In the genomic region with DNA sequence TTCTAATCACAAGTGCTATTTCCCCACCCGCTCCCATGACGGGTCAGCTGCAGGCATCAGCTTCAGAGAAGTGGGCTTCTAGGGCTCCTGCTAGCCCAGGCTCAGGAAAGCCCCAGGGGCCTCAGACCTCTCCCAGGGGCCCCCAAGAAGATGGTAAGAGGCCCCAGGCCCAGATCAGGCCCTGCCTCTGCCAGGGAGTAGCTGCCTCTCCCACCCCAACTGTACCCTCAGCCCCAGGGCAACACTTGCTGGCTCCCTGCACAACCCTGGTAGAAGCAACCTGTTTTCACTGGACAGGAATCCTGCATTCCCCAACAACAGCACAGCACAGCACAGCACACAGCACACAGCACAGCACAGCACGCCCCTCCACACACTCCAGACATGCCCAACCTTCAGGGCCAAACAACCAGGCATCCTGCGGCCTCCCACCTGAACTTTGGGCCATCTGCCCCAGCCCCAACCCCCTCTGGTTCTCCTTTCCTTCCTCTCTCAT, we compare ENCODE assay signal across 12 cellular contexts. TPM values are rescaled to one million over a fixed set of nuclear protein-coding genes. Genes with fewer than 3 reads are reported as not detected.
DNase-seq lines count a peak whose midpoint lies in the region; ATAC-seq and TF ChIP-seq lines count a peak whose summit lies in the region.
"Had no signal": no experiment of that assay in that cellular context is flagged by ENCODE, and none has a peak within 500 bp of the region (broad histone marks: within the 10 kb centered on the region; RNA-seq: fewer than 3 reads in every experiment).

No MANE protein-coding gene starts in this region.

- peak overlapping the region; percentile 14 to 36 for H3K4me3 Mint-ChIP-seq in stimulated activated naive CD8-positive, alpha-beta T cell treated with anti-CD3 and anti-CD28 coated beads, Interleukin-15, amount 100 ng/mL, for 72 hours
- H3K4me3 Mint-ChIP-seq: CD8-positive, alpha-beta T cell; immature natural killer cell had no signal

- in situ Hi-C loops in brain microvascular endothelial cell (cut with HindIII; ENCODE audit: low pct_ligation_motif_present, low sequenced_read_pairs), result no loop called here

- H3K27ac ChIP-seq in brain microvascular endothelial cell, result no peak overlapping the region

- no peaks in the 10 kb centered on the region for H3K9me3 Mint-ChIP-seq in stimulated activated naive CD8-positive, alpha-beta T cell treated with anti-CD3 and anti-CD28 coated beads, Interleukin-15, amount 100 ng/mL, for 72 hours
- H3K9me3 Mint-ChIP-seq: CD8-positive, alpha-beta T cell; immature natural killer cell had no signal

- DNase-seq in stimulated activated naive CD8-positive, alpha-beta T cell treated with anti-CD3 and anti-CD28 coated beads, Interleukin-15, amount 100 ng/mL, for 72 hours, result no peak
- DNase-seq in stimulated activated naive CD8-positive, alpha-beta T cell treated with anti-CD3 and anti-CD28 coated beads, Interleukin-15, Interleukin-2, amounts not matched to agents 100 U/mL and 50 U/mL, for 24 hours, result no peak
- DNase-seq in brain microvascular endothelial cell (no peak), kidney epithelial cell (ENCODE audit: low read depth) (no peak), iPS-NIHi11 (ENCODE audit: low spot score) (no peak)
- DNase-seq: CD8-positive, alpha-beta T cell; immature natural killer cell; KG1 had no signal

- TF ChIP-seq CTCF in brain microvascular endothelial cell (IDR thresholded peaks at IDR 0.05; ENCODE audit: low read depth, low read length, missing control alignments) (no peak), kidney epithelial cell (IDR thresholded peaks at IDR 0.05; ENCODE audit: insufficient read depth, low read length, poor library complexity, severe bottlenecking) (no peak)

- peak overlapping the region; percentile 5 for H3K4me3 ChIP-seq in brain microvascular endothelial cell (ENCODE audit: low read depth, low read length)
- peak overlapping the region; percentile 58 for H3K4me3 ChIP-seq in kidney epithelial cell (ENCODE audit: low read depth, low read length)

- H3K4me1 Mint-ChIP-seq in stimulated activated naive CD8-positive, alpha-beta T cell treated with anti-CD3 and anti-CD28 coated beads, Interleukin-15, amount 100 ng/mL, for 72 hours, result peaks cover 13% of the 10 kb centered on the region
- H3K4me1 Mint-ChIP-seq: immature natural killer cell had no signal

- H3K36me3 ChIP-seq in brain microvascular endothelial cell (replicated peaks) (no peaks in the 10 kb centered on the region), kidney epithelial cell (ENCODE audit: control insufficient read depth, insufficient read depth, low read length) (no peaks in the 10 kb centered on the region)

- peaks cover 42% of the 10 kb centered on the region for H3K27me3 Mint-ChIP-seq in stimulated activated naive CD8-positive, alpha-beta T cell treated with anti-CD3 and anti-CD28 coated beads, Interleukin-15, amount 100 ng/mL, for 72 hours

- ATAC-seq in stimulated activated naive CD8-positive, alpha-beta T cell treated with anti-CD3 and anti-CD28 coated beads, Interleukin-15, amount 100 ng/mL, for 72 hours, result peak; percentile 25
- ATAC-seq in stimulated activated naive CD8-positive, alpha-beta T cell treated with anti-CD3 and anti-CD28 coated beads, Interleukin-15, Interleukin-2, amounts not matched to agents 100 U/mL and 50 U/mL, for 24 hours, result no peak
- ATAC-seq in GM18867 (IDR thresholded peaks at IDR 0.05; ENCODE audit: unreplicated experiment) (no peak), GM18861 (IDR thresholded peaks at IDR 0.05; ENCODE audit: unreplicated experiment) (no peak), GM18870 (IDR thresholded peaks at IDR 0.05; ENCODE audit: unreplicated experiment) (no peak)

- peaks cover 33% of the 10 kb centered on the region for H3K27me3 ChIP-seq in brain microvascular endothelial cell (replicated peaks)
- peaks cover 19% of the 10 kb centered on the region for H3K27me3 ChIP-seq in kidney epithelial cell (ENCODE audit: control insufficient read depth, insufficient read depth, low read length)

- peak overlapping the region; percentile 70 to 88 for H3K27ac Mint-ChIP-seq in stimulated activated naive CD8-positive, alpha-beta T cell treated with anti-CD3 and anti-CD28 coated beads, Interleukin-15, amount 100 ng/mL, for 72 hours
- H3K27ac Mint-ChIP-seq: CD8-positive, alpha-beta T cell; immature natural killer cell had no signal

RNA-seq across cellular contexts. Expression of gene BLACAT1, which starts 6.5 kb away (rescaled TPM):
- 1.5 and 2.0 TPM in 2 replicates for total RNA-seq in kidney epithelial cell
- total RNA-seq: CD8-positive, alpha-beta T cell; chondrocyte had no signal

RNA-seq across cellular contexts. Expression of gene LEMD1, which starts 27.4 kb away (rescaled TPM):
- total RNA-seq in kidney epithelial cell, result 4.3 and 5.1 TPM in 2 replicates
- total RNA-seq: CD8-positive, alpha-beta T cell; chondrocyte had no signal

RNA-seq across cellular contexts. Expression of gene CDK18, which starts 55.2 kb away (rescaled TPM):
- total RNA-seq in kidney epithelial cell, result 12.1 and 14.0 TPM in 2 replicates
